11 cellular contexts compared by ENCODE assay signal in genomic region chr5:72301557-72301956, GRCh38. TPM values are rescaled to one million over a fixed set of nuclear protein-coding genes. Genes with fewer than 3 reads are reported as not detected.
A peak's percentile ranks its signal among the peaks of the same experiment; 100 is the strongest.
DNase-seq lines count a peak whose midpoint lies in the region; ATAC-seq, FAIRE-seq and TF ChIP-seq lines count a peak whose summit lies in the region.
"Had no signal": no experiment of that assay in that cellular context is flagged by ENCODE, and none has a peak within 500 bp of the region (broad histone marks: within the 10 kb centered on the region; RNA-seq: fewer than 3 reads in every experiment).

No MANE protein-coding gene starts in this region.

- no peak overlapping the region for H4K91ac ChIP-seq in H1 (replicated peaks; ENCODE audit: insufficient read length, low read length)

- FAIRE-seq in GM18507 (lab: Jason Lieb, UNC) (peak; percentile 90), H1 (lab: Jason Lieb, UNC) (peak; percentile 58)

- H3K27me3 Mint-ChIP-seq in activated CD4-positive, alpha-beta T cell treated with anti-CD3 and anti-CD28 coated beads for 36 hours = no peaks in the 10 kb centered on the region
- H3K27me3 Mint-ChIP-seq: activated T-cell treated with anti-CD3 and anti-CD28 coated beads, Interleukin-2, amount 50 U/mL, for 24 hours had no signal

- no peak for TF ChIP-seq CTCF in H1 (IDR thresholded peaks at IDR 0.05; ENCODE audit: control extremely low read depth in 1 of 3, insufficient read depth in 1 of 3, low read depth in 1 of 3, low read length in 3 of 3)

- no peak overlapping the region for H3K23ac ChIP-seq in H1 (ENCODE audit: insufficient read length)

- CTCF ChIA-PET in H1 (lab: Charles Lee; ENCODE audit: partially characterized antibody) = interaction anchor here (0.6 to 1.0 kb wide), 3 partner anchors 13 to 409 kb away, joined by 3 to 4 read pairs (median 3); no protein-coding TSS in a partner anchor
- CTCF ChIA-PET in HEK293T (lab: Yijun Ruan, JAX) = interaction anchor here (0.7 kb wide), 1 partner anchor 55 kb away, joined by 3 read pairs; no protein-coding TSS in a partner anchor
- CTCF ChIA-PET in activated CD4-positive, alpha-beta T cell treated with anti-CD3 and anti-CD28 coated beads for 36 hours (lab: Charles Lee) = interaction anchor here (0.6 to 0.7 kb wide), 2 partner anchors 97 to 155 kb away, joined by 3 read pairs; no protein-coding TSS in a partner anchor

- H3K4me3 ChIP-seq in H1 (ENCODE audit: extremely low read depth in 1 of 4, insufficient read depth in 2 of 4, low read depth in 3 of 4, low read length in 4 of 4) = peak overlapping the region in 1 of 4 experiments; percentile 29; a peak in 1 of 8 replicates

- TF ChIP-seq POLR2A in H1 (IDR thresholded peaks at IDR 0.05; ENCODE audit: control extremely low read depth in 1 of 2, low read depth in 2 of 2, low read length in 2 of 2) = no peak

- H3K14ac ChIP-seq in H1 (ENCODE audit: insufficient read length) = no peak overlapping the region

- no peak overlapping the region for H3K9ac ChIP-seq in H1 (replicated peaks in 1 of 4; ENCODE audit: extremely low read depth in 1 of 4, low read depth in 3 of 4, low read length in 3 of 4)

- peak overlapping the region; percentile 19 to 71; a peak in 2 of 4 replicates for H3K4me2 ChIP-seq in H1 (ENCODE audit: insufficient read depth in 1 of 2, low read depth in 2 of 2, low read length in 2 of 2)

- H2BK12ac ChIP-seq in H1 (ENCODE audit: low read depth, low read length) = 0 out of 2 replicates have a peak overlapping the region, but pooled peaks have one; percentile 3

- no peak overlapping the region for H2BK20ac ChIP-seq in H1 (ENCODE audit: low read length)

- H4K5ac ChIP-seq in H1 (ENCODE audit: insufficient read length, low read depth, low read length) = peak overlapping the region; percentile 24

- H3K27me3 ChIP-seq in H1 (replicated peaks in 1 of 4; ENCODE audit: control insufficient read depth in 3 of 4, extremely low read depth in 1 of 4, insufficient read depth in 3 of 4, low read length in 3 of 4) = no peaks in the 10 kb centered on the region

- H3K4me1 Mint-ChIP-seq in activated CD4-positive, alpha-beta T cell treated with anti-CD3 and anti-CD28 coated beads for 36 hours = peaks cover 24% of the 10 kb centered on the region

- peak overlapping the region; percentile 30; the same call in 1 of the 2 replicates for H3K27ac ChIP-seq in H1 (ENCODE audit: low read depth, low read length)

- H3K4ac ChIP-seq in H1 (replicated peaks; ENCODE audit: insufficient read length, low read depth, low read length) = no peak overlapping the region

- no peak for TF ChIP-seq RAD21 in H1 (IDR thresholded peaks at IDR 0.05 in 1 of 2, conservative IDR thresholded peaks at IDR 0.05 in 1 of 2; ENCODE audit: low read depth in 2 of 2, low read length in 2 of 2)

- H2BK120ac ChIP-seq in H1 (replicated peaks; ENCODE audit: low read depth, low read length) = no peak overlapping the region

- peaks cover 36% of the 10 kb centered on the region for H3K36me3 Mint-ChIP-seq in activated CD4-positive, alpha-beta T cell treated with anti-CD3 and anti-CD28 coated beads for 36 hours (ENCODE audit: low read depth)

- no peak overlapping the region for H3K27ac Mint-ChIP-seq in activated CD4-positive, alpha-beta T cell treated with anti-CD3 and anti-CD28 coated beads for 36 hours
- H3K27ac Mint-ChIP-seq: activated T-cell treated with anti-CD3 and anti-CD28 coated beads, Interleukin-2, amount 50 U/mL, for 24 hours had no signal

- no peak overlapping the region for H2BK5ac ChIP-seq in H1 (ENCODE audit: low read depth, low read length)

- WGBS in H1 (ENCODE audit: extremely low coverage in 1 of 2, insufficient coverage in 1 of 2, insufficient read length in 1 of 2, insufficient replicate concordance in 2 of 2, low coverage in 1 of 2, low lambda C conversion rate in 2 of 2, missing lambda C conversion rate in 1 of 2), 2 experiments = 88% methylated on average over 6 of the region's 6 CpGs; no CpG with 5 or more reads in 1 of the 2 experiments

- no peaks in the 10 kb centered on the region for H3K9me3 ChIP-seq in H1 (ENCODE audit: insufficient read depth in 2 of 2, low read depth in 1 of 2, low read length in 1 of 2)

- H4K20me1 ChIP-seq in H1 (replicated peaks in 1 of 2; ENCODE audit: control insufficient read depth in 1 of 2, insufficient read depth in 2 of 2, low read length in 2 of 2) = no peaks in the 10 kb centered on the region

- H2AFZ ChIP-seq in H1 (ENCODE audit: low read length) = no peak overlapping the region

- peak; percentile 62 for ATAC-seq in GM21515 (IDR thresholded peaks at IDR 0.05; ENCODE audit: unreplicated experiment)
- ATAC-seq in HG03196 (IDR thresholded peaks at IDR 0.05; ENCODE audit: unreplicated experiment) = peak; percentile 58
- ATAC-seq in left colon = no peak
- ATAC-seq in activated CD4-positive, alpha-beta T cell treated with anti-CD3 and anti-CD28 coated beads for 36 hours = no peak
- ATAC-seq: Right ventricle myocardium inferior had no signal

- no peak overlapping the region for H3K56ac ChIP-seq in H1 (replicated peaks; ENCODE audit: insufficient read length, low read depth, low read length)

- no peaks in the 10 kb centered on the region; the same call in 1 of the 2 replicates for H3K79me1 ChIP-seq in H1 (ENCODE audit: low read depth, low read length)

- H3K23me2 ChIP-seq in H1 (ENCODE audit: low read depth, low read length) = no peaks in the 10 kb centered on the region

- no peak overlapping the region for H3K18ac ChIP-seq in H1 (ENCODE audit: extremely low read depth, low read length)

- POLR2A ChIA-PET in H1 (lab: Charles Lee; ENCODE audit: partially characterized antibody) = interaction anchor here (1.1 to 2.3 kb wide), 2 partner anchors 19 to 65 kb away, joined by 3 to 11 read pairs; partner anchors contain the start of genes MRPS27 and PTCD2
- POLR2A ChIA-PET in HEK293T (lab: Yijun Ruan, JAX) = no interaction called here
- POLR2A ChIA-PET in activated CD4-positive, alpha-beta T cell treated with anti-CD3 and anti-CD28 coated beads for 36 hours (lab: Charles Lee) = no interaction called here

- no peak overlapping the region for H2BK15ac ChIP-seq in H1 (ENCODE audit: low read length)

- H3K4me1 ChIP-seq in H1 (replicated peaks in 1 of 4; ENCODE audit: control insufficient read depth in 3 of 4, insufficient read depth in 4 of 4, low read length in 3 of 4) = peaks cover 2 to 14% (median 10%) of the 10 kb centered on the region in 4 experiments; a peak in 5 of 7 replicates

- peaks cover 0 to 68% of the 10 kb centered on the region in 2 experiments; a peak in 3 of 4 replicates for H3K79me2 ChIP-seq in H1 (ENCODE audit: control insufficient read depth in 1 of 2, insufficient read depth in 2 of 2, low read length in 2 of 2)

- peaks cover 0 to 6% (median 2%) of the 10 kb centered on the region in 4 experiments; a peak in 1 of 8 replicates for H3K36me3 ChIP-seq in H1 (ENCODE audit: control insufficient read depth in 2 of 4, insufficient read depth in 4 of 4, low read length in 3 of 4)

- 0 out of 2 replicates have a peak overlapping the region, but pooled peaks have one; percentile 24 for H2AK5ac ChIP-seq in H1 (ENCODE audit: low read depth, low read length)

- no peak for TF ChIP-seq EP300 in H1 (IDR thresholded peaks at IDR 0.05; ENCODE audit: borderline replicate concordance in 1 of 2, low read depth in 2 of 2, low read length in 2 of 2)

- DNase-seq in GM18507 (ENCODE audit: extremely low spot score, insufficient read length, low read depth) (no peak), H1 (ENCODE audit: low read depth in 1 of 2, low spot score in 2 of 2) (no peak), globus pallidus (ENCODE audit: low spot score) (no peak), HEK293T (ENCODE audit: extremely low spot score) (no peak), left colon (no peak)
- DNase-seq in activated CD4-positive, alpha-beta T cell treated with anti-CD3 and anti-CD28 coated beads for 36 hours = no peak
- DNase-seq: activated T-cell treated with anti-CD3 and anti-CD28 coated beads, Interleukin-2, amount 50 U/mL, for 24 hours; effector CD8-positive, alpha-beta T cell had no signal

- H4K8ac ChIP-seq in H1 (ENCODE audit: extremely low read depth, insufficient read depth, low read length) = no peak overlapping the region

- H3K9me3 Mint-ChIP-seq in activated CD4-positive, alpha-beta T cell treated with anti-CD3 and anti-CD28 coated beads for 36 hours (ENCODE audit: low read depth) = no peaks in the 10 kb centered on the region
- H3K9me3 Mint-ChIP-seq: activated T-cell treated with anti-CD3 and anti-CD28 coated beads, Interleukin-2, amount 50 U/mL, for 24 hours had no signal

- intact Hi-C loops in left colon (cut with DNase I, micrococcal nuclease) = loop anchor here in 1 of 2 donors (10.0 kb wide), 1 partner anchor 167 kb away; no protein-coding TSS in a partner anchor
- intact Hi-C loops in activated CD4-positive, alpha-beta T cell treated with anti-CD3 and anti-CD28 coated beads for 36 hours (cut with DNase I, micrococcal nuclease) = loop anchor here (10.0 kb wide), 3 partner anchors 517 to 1263 kb away; partner anchors contain the start of genes BDP1 (in 2 of the 2), ANKRA2 (in 1 of the 2) and UTP15 (in 1 of the 2)

- H3K4me3 Mint-ChIP-seq in activated CD4-positive, alpha-beta T cell treated with anti-CD3 and anti-CD28 coated beads for 36 hours = no peak overlapping the region
- H3K4me3 Mint-ChIP-seq: activated T-cell treated with anti-CD3 and anti-CD28 coated beads, Interleukin-2, amount 50 U/mL, for 24 hours had no signal

RNA-seq across cellular contexts. Expression of gene MRPS27, which starts 18.5 kb away (rescaled TPM):
- 102 and 105 TPM in 2 replicates for total RNA-seq in H1 (2021; fragmentation: NEBNext Ultra II Directional; extraction: Animal tissue kit (Norgen Biotek cat#: 25700))
- polyA plus RNA-seq in H1 (2011; rRNA removed) = 86.1 and 93.2 TPM in 2 replicates
- 84.5 TPM for polyA plus RNA-seq in H1 (2011; cell fraction: cytosol; rRNA removed)
- 97.6 TPM for polyA plus RNA-seq in H1 (2011; cell fraction: nucleus; rRNA removed)
- 67.4 to 94.2 TPM (median 74.5 TPM) in 4 replicates for polyA plus RNA-seq in H1 (2012, experiment 1 of 2)
- polyA plus RNA-seq in H1 (2012, experiment 2 of 2) = 37.0 TPM
- polyA plus RNA-seq in H1 (2013, experiment 1 of 2) = 63.1 TPM
- polyA plus RNA-seq in H1 (2013, experiment 2 of 2) = 62.8 TPM
- polyA minus RNA-seq in H1 (2011; rRNA and poly(A)+ RNA removed) = 122 and 149 TPM in 2 replicates
- 101 TPM for polyA minus RNA-seq in H1 (2011; cell fraction: cytosol; rRNA and poly(A)+ RNA removed)
- 92.5 TPM for polyA minus RNA-seq in H1 (2011; cell fraction: nucleus; rRNA and poly(A)+ RNA removed)
- total RNA-seq in left colon = 10 to 100 TPM; 35.6 to 40.6 TPM
- 100 to 1,000 TPM in 1 of 2 experiments, 10 to 100 TPM in 1; 93.3 to 113 TPM for total RNA-seq in activated CD4-positive, alpha-beta T cell treated with anti-CD3 and anti-CD28 coated beads for 36 hours

RNA-seq across cellular contexts. Expression of gene PTCD2, which starts 18.6 kb away (rescaled TPM):
- total RNA-seq in H1 (2021; fragmentation: NEBNext Ultra II Directional; extraction: Animal tissue kit (Norgen Biotek cat#: 25700)) = 12.6 and 15.4 TPM in 2 replicates
- polyA plus RNA-seq in H1 (2011; rRNA removed) = 5.6 and 7.3 TPM in 2 replicates
- 8.7 TPM for polyA plus RNA-seq in H1 (2011; cell fraction: cytosol; rRNA removed)
- 8.9 TPM for polyA plus RNA-seq in H1 (2011; cell fraction: nucleus; rRNA removed)
- 7.8 to 12.1 TPM (median 8.4 TPM) in 4 replicates for polyA plus RNA-seq in H1 (2012, experiment 1 of 2)
- 0.98 TPM for polyA plus RNA-seq in H1 (2012, experiment 2 of 2)
- polyA plus RNA-seq in H1 (2013, experiment 1 of 2) = 7.3 TPM
- polyA plus RNA-seq in H1 (2013, experiment 2 of 2) = 7.7 TPM
- 14.9 and 15.8 TPM in 2 replicates for polyA minus RNA-seq in H1 (2011; rRNA and poly(A)+ RNA removed)
- 4.4 TPM for polyA minus RNA-seq in H1 (2011; cell fraction: cytosol; rRNA and poly(A)+ RNA removed)
- 11.9 TPM for polyA minus RNA-seq in H1 (2011; cell fraction: nucleus; rRNA and poly(A)+ RNA removed)
- 1 to 10 TPM; 4.3 to 5.7 TPM for total RNA-seq in left colon
- 10 to 100 TPM; 10.4 to 14.1 TPM for total RNA-seq in activated CD4-positive, alpha-beta T cell treated with anti-CD3 and anti-CD28 coated beads for 36 hours

Comparison
In these comparisons a context has a peak if more than half of its experiments do, and no peak if none do; other contexts are left out.
1. ATAC-seq: peak in GM21515 (single experiment) and HG03196 (single experiment); none in left colon (single experiment) and activated CD4-positive, alpha-beta T cell treated with anti-CD3 and anti-CD28 coated beads for 36 hours (single experiment).